Comparison of ENCODE assay signal across 1 cellular context in the genomic region with DNA sequence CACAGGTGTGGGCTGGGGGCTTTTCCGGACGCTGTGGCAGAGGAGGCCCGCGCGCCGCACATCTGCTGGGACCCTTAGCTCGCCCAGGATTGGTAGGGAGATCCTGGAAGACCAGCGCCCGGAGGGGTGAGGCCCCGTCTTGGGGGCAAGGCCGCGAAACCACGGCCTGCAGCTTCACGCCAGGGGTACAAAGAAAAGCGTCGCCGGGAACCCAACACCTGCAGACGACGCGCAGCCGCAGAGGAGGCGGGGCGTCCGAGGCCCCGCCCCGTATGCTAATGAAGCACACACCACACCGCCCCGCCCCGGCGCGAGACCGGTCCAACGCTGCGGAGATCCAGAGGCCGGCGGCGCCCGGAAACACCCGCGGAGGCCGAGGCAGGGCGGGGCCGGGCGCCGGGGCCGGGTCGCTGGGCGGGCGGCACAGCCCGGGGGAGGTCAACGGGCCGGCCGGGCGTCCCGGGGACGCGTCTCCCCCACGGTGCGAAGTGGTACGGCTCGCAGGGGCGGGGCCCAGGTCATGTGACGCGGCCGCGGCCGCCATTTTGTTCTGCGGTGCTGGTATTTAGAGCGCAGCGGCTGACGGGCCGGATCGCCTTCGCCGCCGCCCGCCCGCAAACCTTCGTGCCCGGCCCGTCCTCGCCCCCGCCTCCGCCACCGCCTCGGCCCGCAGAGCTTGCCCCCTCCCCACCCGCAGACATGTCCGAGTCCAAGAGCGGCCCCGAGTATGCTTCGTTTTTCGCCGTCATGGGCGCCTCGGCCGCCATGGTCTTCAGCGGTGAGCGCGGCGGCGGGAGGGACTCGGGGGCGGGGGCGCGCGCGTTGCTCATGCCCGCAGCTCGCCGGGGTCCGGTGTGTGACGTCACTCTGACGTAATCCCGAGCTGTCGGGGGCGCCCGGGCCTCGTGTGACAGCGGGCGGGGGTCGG.
A peak's percentile ranks its signal among the peaks of the same experiment; 100 is the strongest.
TF ChIP-seq lines count a peak whose summit lies in the region.

Gene ATP6V0C, plus strand, starts transcription at position 548 of the 928 bp plus-strand sequence. Its CDS starts 152 bp downstream, at position 700.

TF ChIP-seq in HEK293, 187 proteins besides CTCF, POLR2A, EP300 and RAD21 (continued from another document and continues in another):
- no peak for TF ChIP-seq ZNF701 (tag by site-specific recombination; IDR thresholded peaks at IDR 0.05)
- no peak for TF ChIP-seq ZSCAN16 (tag by site-specific recombination; IDR thresholded peaks at IDR 0.05)
- no peak for TF ChIP-seq ZNF513 (tag by site-specific recombination; IDR thresholded peaks at IDR 0.05)
- TF ChIP-seq, protein P1, sequence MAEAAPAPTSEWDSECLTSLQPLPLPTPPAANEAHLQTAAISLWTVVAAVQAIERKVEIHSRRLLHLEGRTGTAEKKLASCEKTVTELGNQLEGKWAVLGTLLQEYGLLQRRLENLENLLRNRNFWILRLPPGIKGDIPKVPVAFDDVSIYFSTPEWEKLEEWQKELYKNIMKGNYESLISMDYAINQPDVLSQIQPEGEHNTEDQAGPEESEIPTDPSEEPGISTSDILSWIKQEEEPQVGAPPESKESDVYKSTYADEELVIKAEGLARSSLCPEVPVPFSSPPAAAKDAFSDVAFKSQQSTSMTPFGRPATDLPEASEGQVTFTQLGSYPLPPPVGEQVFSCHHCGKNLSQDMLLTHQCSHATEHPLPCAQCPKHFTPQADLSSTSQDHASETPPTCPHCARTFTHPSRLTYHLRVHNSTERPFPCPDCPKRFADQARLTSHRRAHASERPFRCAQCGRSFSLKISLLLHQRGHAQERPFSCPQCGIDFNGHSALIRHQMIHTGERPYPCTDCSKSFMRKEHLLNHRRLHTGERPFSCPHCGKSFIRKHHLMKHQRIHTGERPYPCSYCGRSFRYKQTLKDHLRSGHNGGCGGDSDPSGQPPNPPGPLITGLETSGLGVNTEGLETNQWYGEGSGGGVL (tag by site-specific recombination; IDR thresholded peaks at IDR 0.05), result peak; percentile 28; the same call in 1 of the 2 replicates
- no peak for TF ChIP-seq MEIS1 (CRISPR knock-in tag; IDR thresholded peaks at IDR 0.05; ENCODE audit: borderline replicate concordance)
- TF ChIP-seq, protein P2, sequence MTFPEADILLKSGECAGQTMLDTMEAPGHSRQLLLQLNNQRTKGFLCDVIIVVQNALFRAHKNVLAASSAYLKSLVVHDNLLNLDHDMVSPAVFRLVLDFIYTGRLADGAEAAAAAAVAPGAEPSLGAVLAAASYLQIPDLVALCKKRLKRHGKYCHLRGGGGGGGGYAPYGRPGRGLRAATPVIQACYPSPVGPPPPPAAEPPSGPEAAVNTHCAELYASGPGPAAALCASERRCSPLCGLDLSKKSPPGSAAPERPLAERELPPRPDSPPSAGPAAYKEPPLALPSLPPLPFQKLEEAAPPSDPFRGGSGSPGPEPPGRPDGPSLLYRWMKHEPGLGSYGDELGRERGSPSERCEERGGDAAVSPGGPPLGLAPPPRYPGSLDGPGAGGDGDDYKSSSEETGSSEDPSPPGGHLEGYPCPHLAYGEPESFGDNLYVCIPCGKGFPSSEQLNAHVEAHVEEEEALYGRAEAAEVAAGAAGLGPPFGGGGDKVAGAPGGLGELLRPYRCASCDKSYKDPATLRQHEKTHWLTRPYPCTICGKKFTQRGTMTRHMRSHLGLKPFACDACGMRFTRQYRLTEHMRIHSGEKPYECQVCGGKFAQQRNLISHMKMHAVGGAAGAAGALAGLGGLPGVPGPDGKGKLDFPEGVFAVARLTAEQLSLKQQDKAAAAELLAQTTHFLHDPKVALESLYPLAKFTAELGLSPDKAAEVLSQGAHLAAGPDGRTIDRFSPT (tag by site-specific recombination; IDR thresholded peaks at IDR 0.05), result peak; percentile 2; the same call in 1 of the 2 replicates
- TF ChIP-seq SP7 (tag by site-specific recombination; IDR thresholded peaks at IDR 0.05), result peak; percentile 35
- TF ChIP-seq ZNF24 (tag by site-specific recombination; IDR thresholded peaks at IDR 0.05), result peak; percentile 22; the same call in 1 of the 2 replicates
- no peak for TF ChIP-seq ZNF132 (tag by site-specific recombination; IDR thresholded peaks at IDR 0.05; ENCODE audit: borderline replicate concordance)
- TF ChIP-seq, protein P3, sequence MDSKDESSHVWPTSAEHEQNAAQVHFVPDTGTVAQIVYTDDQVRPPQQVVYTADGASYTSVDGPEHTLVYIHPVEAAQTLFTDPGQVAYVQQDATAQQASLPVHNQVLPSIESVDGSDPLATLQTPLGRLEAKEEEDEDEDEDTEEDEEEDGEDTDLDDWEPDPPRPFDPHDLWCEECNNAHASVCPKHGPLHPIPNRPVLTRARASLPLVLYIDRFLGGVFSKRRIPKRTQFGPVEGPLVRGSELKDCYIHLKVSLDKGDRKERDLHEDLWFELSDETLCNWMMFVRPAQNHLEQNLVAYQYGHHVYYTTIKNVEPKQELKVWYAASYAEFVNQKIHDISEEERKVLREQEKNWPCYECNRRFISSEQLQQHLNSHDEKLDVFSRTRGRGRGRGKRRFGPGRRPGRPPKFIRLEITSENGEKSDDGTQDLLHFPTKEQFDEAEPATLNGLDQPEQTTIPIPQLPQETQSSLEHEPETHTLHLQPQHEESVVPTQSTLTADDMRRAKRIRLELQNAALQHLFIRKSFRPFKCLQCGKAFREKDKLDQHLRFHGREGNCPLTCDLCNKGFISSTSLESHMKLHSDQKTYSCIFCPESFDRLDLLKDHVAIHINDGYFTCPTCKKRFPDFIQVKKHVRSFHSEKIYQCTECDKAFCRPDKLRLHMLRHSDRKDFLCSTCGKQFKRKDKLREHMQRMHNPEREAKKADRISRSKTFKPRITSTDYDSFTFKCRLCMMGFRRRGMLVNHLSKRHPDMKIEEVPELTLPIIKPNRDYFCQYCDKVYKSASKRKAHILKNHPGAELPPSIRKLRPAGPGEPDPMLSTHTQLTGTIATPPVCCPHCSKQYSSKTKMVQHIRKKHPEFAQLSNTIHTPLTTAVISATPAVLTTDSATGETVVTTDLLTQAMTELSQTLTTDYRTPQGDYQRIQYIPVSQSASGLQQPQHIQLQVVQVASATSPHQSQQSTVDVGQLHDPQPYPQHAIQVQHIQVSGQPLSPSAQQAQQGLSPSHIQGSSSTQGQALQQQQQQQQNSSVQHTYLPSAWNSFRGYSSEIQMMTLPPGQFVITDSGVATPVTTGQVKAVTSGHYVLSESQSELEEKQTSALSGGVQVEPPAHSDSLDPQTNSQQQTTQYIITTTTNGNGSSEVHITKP (tag by site-specific recombination; IDR thresholded peaks at IDR 0.05), result peak; percentile 80
- TF ChIP-seq ZNF561 (tag by site-specific recombination; IDR thresholded peaks at IDR 0.05; ENCODE audit: borderline replicate concordance), result no peak; the same call in 1 of the 2 replicates
- peak; percentile 29; the same call in 1 of the 2 replicates for TF ChIP-seq BCL11B (tag by site-specific recombination; IDR thresholded peaks at IDR 0.05; ENCODE audit: low read depth)
- no peak for TF ChIP-seq HOXA7 (CRISPR knock-in tag; IDR thresholded peaks at IDR 0.05; ENCODE audit: borderline replicate concordance)
- no peak for TF ChIP-seq ZNF626 (tag by site-specific recombination; IDR thresholded peaks at IDR 0.05)
- TF ChIP-seq ZNF596 (tag by site-specific recombination; IDR thresholded peaks at IDR 0.05), result no peak
- TF ChIP-seq, protein P4, sequence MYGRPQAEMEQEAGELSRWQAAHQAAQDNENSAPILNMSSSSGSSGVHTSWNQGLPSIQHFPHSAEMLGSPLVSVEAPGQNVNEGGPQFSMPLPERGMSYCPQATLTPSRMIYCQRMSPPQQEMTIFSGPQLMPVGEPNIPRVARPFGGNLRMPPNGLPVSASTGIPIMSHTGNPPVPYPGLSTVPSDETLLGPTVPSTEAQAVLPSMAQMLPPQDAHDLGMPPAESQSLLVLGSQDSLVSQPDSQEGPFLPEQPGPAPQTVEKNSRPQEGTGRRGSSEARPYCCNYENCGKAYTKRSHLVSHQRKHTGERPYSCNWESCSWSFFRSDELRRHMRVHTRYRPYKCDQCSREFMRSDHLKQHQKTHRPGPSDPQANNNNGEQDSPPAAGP (tag by site-specific recombination; IDR thresholded peaks at IDR 0.05), result peak; percentile 86
- no peak for TF ChIP-seq FEZF1 (tag by site-specific recombination; IDR thresholded peaks at IDR 0.05)
- no peak for TF ChIP-seq GLI2 (tag by site-specific recombination; IDR thresholded peaks at IDR 0.05; ENCODE audit: borderline replicate concordance, low read depth)
- no peak; the same call in 1 of the 2 replicates for TF ChIP-seq ZNF660 (tag by site-specific recombination; IDR thresholded peaks at IDR 0.05)
- TF ChIP-seq, protein P5, sequence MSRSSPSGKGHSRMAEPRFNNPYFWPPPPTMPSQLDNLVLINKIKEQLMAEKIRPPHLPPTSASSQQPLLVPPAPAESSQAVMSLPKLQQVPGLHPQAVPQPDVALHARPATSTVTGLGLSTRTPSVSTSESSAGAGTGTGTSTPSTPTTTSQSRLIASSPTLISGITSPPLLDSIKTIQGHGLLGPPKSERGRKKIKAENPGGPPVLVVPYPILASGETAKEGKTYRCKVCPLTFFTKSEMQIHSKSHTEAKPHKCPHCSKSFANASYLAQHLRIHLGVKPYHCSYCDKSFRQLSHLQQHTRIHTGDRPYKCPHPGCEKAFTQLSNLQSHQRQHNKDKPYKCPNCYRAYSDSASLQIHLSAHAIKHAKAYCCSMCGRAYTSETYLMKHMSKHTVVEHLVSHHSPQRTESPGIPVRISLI (tag by site-specific recombination; IDR thresholded peaks at IDR 0.05), result no peak
- peak; percentile 77 for TF ChIP-seq ZFHX2 (tag by site-specific recombination; conservative IDR thresholded peaks at IDR 0.05)
- no peak for TF ChIP-seq IKZF3 (tag by site-specific recombination; IDR thresholded peaks at IDR 0.05)
- no peak for TF ChIP-seq ZNF184 (tag by site-specific recombination; IDR thresholded peaks at IDR 0.05)
- TF ChIP-seq ZNF391 (tag by site-specific recombination; IDR thresholded peaks at IDR 0.05; ENCODE audit: borderline replicate concordance, low read depth), result no peak
- TF ChIP-seq ZNF488 (tag by site-specific recombination; IDR thresholded peaks at IDR 0.05), result no peak
- TF ChIP-seq ZNF785 (tag by site-specific recombination; IDR thresholded peaks at IDR 0.05), result 0 out of 2 replicates have a peak, but pooled peaks have one; percentile 62
- TF ChIP-seq ZNF146 (tag by site-specific recombination; IDR thresholded peaks at IDR 0.05), result peak; percentile 47; the same call in 1 of the 2 replicates
- TF ChIP-seq ZNF670 (tag by site-specific recombination; IDR thresholded peaks at IDR 0.05; ENCODE audit: low read depth), result no peak
- TF ChIP-seq ZNF768 (tag by site-specific recombination; IDR thresholded peaks at IDR 0.05), result no peak
- no peak for TF ChIP-seq ZNF292 (tag by site-specific recombination; IDR thresholded peaks at IDR 0.05; ENCODE audit: borderline replicate concordance, low read depth)
- TF ChIP-seq, protein P6, sequence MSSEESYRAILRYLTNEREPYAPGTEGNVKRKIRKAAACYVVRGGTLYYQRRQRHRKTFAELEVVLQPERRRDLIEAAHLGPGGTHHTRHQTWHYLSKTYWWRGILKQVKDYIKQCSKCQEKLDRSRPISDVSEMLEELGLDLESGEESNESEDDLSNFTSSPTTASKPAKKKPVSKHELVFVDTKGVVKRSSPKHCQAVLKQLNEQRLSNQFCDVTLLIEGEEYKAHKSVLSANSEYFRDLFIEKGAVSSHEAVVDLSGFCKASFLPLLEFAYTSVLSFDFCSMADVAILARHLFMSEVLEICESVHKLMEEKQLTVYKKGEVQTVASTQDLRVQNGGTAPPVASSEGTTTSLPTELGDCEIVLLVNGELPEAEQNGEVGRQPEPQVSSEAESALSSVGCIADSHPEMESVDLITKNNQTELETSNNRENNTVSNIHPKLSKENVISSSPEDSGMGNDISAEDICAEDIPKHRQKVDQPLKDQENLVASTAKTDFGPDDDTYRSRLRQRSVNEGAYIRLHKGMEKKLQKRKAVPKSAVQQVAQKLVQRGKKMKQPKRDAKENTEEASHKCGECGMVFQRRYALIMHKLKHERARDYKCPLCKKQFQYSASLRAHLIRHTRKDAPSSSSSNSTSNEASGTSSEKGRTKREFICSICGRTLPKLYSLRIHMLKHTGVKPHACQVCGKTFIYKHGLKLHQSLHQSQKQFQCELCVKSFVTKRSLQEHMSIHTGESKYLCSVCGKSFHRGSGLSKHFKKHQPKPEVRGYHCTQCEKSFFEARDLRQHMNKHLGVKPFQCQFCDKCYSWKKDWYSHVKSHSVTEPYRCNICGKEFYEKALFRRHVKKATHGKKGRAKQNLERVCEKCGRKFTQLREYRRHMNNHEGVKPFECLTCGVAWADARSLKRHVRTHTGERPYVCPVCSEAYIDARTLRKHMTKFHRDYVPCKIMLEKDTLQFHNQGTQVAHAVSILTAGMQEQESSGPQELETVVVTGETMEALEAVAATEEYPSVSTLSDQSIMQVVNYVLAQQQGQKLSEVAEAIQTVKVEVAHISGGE (tag by site-specific recombination; conservative IDR thresholded peaks at IDR 0.05; ENCODE audit: low read depth), result no peak; the same call in 1 of the 2 replicates
